In the genomic region with DNA sequence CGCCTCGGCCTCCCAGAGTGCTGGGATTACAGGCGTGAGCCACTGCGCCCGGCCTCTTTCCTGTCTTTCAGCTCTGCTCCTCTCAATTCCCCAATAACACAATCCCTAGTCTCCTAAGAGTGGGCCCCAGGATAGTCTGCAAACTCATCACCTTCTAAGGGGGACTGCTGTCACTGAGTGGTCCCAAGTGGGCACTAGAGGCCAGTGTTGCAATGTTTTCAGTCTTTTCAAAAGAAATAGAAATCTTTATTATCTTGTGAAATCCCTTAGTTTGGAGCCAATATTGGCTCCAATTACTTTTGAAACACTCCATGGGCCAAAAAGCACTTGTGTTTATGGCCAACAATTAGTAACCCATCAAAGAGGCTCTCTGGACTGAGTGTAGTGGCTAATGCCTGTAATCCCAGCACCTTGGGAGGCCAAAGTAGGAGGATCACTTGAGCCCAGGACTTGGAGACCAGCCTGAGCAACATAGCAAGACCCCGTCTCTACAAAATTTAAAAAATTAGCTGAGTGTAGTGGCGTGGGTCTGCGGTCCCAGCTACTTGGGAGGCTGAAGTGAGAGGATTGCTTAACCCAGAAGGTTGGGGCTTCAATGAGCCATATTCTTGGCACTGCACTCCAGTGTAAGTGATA, we compare ENCODE assay signal across 12 cellular contexts. TPM values are rescaled to one million over a fixed set of nuclear protein-coding genes. Genes with fewer than 3 reads are reported as not detected.
DNase-seq lines count a peak whose midpoint lies in the region; ATAC-seq and TF ChIP-seq lines count a peak whose summit lies in the region.
"Had no signal": no experiment of that assay in that cellular context is flagged by ENCODE, and none has a peak within 500 bp of the region (broad histone marks: within the 10 kb centered on the region; RNA-seq: fewer than 3 reads in every experiment).

No MANE protein-coding gene starts in this region.

- no peak overlapping the region for H3K4me2 ChIP-seq in Loucy (ENCODE audit: low read depth, low read length, poor library complexity, severe bottlenecking)
- H3K4me2 ChIP-seq in neural progenitor cell: no peak overlapping the region
- H3K4me2 ChIP-seq: KMS-11 had no signal

- H3K27ac Mint-ChIP-seq in neural progenitor cell (no peak overlapping the region), T-cell (no peak overlapping the region)

- ATAC-seq in HG03469 (IDR thresholded peaks at IDR 0.05; ENCODE audit: unreplicated experiment) (no peak), GM18907 (IDR thresholded peaks at IDR 0.05; ENCODE audit: unreplicated experiment) (no peak), T-cell (replicated peaks in 1 of 4) (no peak), GM18909 (IDR thresholded peaks at IDR 0.05; ENCODE audit: poor library complexity, unreplicated experiment) (no peak)

- TF ChIP-seq CTCF in AG10803 (conservative IDR thresholded peaks at IDR 0.05; ENCODE audit: low read length) (peak; percentile 18; the same call in 1 of the 2 replicates), Loucy (conservative IDR thresholded peaks at IDR 0.05; ENCODE audit: low read length) (peak; percentile 56), fibroblast of pulmonary artery (IDR thresholded peaks at IDR 0.05; ENCODE audit: low read length, missing control alignments) (peak; percentile 5), neural progenitor cell (IDR thresholded peaks at IDR 0.05) (peak; percentile 26)

- H3K9me2 ChIP-seq in Loucy (replicated peaks; ENCODE audit: low read depth, low read length): no peaks in the 10 kb centered on the region

- H3K4me1 ChIP-seq in Loucy (ENCODE audit: insufficient read depth, low read length, poor library complexity, severe bottlenecking): peaks cover 10% of the 10 kb centered on the region
- H3K4me1 ChIP-seq in neural progenitor cell: peaks cover 22% of the 10 kb centered on the region

- POLR2A ChIA-PET in T-cell (lab: Charles Lee): interaction anchor here in 1 of 2 donors (0.6 kb wide), 1 partner anchor 31 kb away, joined by 3 read pairs; no protein-coding TSS in a partner anchor

- CTCF ChIA-PET in T-cell (lab: Charles Lee): interaction anchor here (0.8 to 1.3 kb wide), 5 partner anchors 17 to 402 kb away, joined by 3 read pairs; no protein-coding TSS in a partner anchor

- peaks cover 4% of the 10 kb centered on the region for H3K27me3 Mint-ChIP-seq in neural progenitor cell (ENCODE audit: insufficient read depth, low read depth)
- peaks cover 10 to 17% of the 10 kb centered on the region in 2 donors for H3K27me3 Mint-ChIP-seq in T-cell

- peaks cover 2% of the 10 kb centered on the region for H3K9me3 Mint-ChIP-seq in neural progenitor cell
- no peaks in the 10 kb centered on the region for H3K9me3 Mint-ChIP-seq in T-cell

- H3K4me3 ChIP-seq in AG10803 (ENCODE audit: low read length) (no peak overlapping the region), Loucy (ENCODE audit: low read length, poor library complexity, severe bottlenecking) (no peak overlapping the region), fibroblast of pulmonary artery (replicated peaks; ENCODE audit: low read depth, low read length) (no peak overlapping the region), neural progenitor cell (no peak overlapping the region)

- DNase-seq in AG10803 (ENCODE audit: low read depth) (no peak), fibroblast of pulmonary artery (ENCODE audit: low read depth) (no peak), neural progenitor cell (ENCODE audit: low spot score) (no peak), T-cell (no peak)
- DNase-seq: kidney; NCI-H226; stimulated activated CD4-positive, alpha-beta T cell treated with anti-CD3 and anti-CD28 coated beads, Interleukin-15, amount 100 ng/mL, for 24 hours had no signal

- H3K36me3 Mint-ChIP-seq in neural progenitor cell: no peaks in the 10 kb centered on the region
- no peaks in the 10 kb centered on the region for H3K36me3 Mint-ChIP-seq in T-cell

- no peak overlapping the region for H3K9ac ChIP-seq in Loucy (ENCODE audit: low read depth, low read length, poor library complexity, severe bottlenecking)
- H3K9ac ChIP-seq in neural progenitor cell: no peak overlapping the region
- H3K9ac ChIP-seq: KMS-11 had no signal

- H4K20me1 ChIP-seq in Loucy (ENCODE audit: insufficient read depth, low read length, poor library complexity, severe bottlenecking) (no peaks in the 10 kb centered on the region), neural progenitor cell (ENCODE audit: low read depth) (no peaks in the 10 kb centered on the region)

- H3K4me1 Mint-ChIP-seq in neural progenitor cell (peaks cover 24% of the 10 kb centered on the region), T-cell (peaks cover 6 to 9% (median 8%) of the 10 kb centered on the region in 3 donors)

- H3K9me3 ChIP-seq in Loucy (ENCODE audit: insufficient read depth, low read depth, low read length): no peaks in the 10 kb centered on the region
- no peaks in the 10 kb centered on the region for H3K9me3 ChIP-seq in neural progenitor cell (ENCODE audit: low read depth)

- H3F3A ChIP-seq in Loucy (ENCODE audit: low read depth) (no peaks in the 10 kb centered on the region), neural progenitor cell (ENCODE audit: low read depth) (peaks cover 14% of the 10 kb centered on the region)

- H3K4me3 Mint-ChIP-seq in neural progenitor cell (no peak overlapping the region), T-cell (no peak overlapping the region)

- no peak overlapping the region for H3K27ac ChIP-seq in neural progenitor cell
- H3K27ac ChIP-seq: KMS-11 had no signal

- H3K36me3 ChIP-seq in Loucy (ENCODE audit: insufficient read depth, low read length) (no peaks in the 10 kb centered on the region), neural progenitor cell (no peaks in the 10 kb centered on the region)

- no peaks in the 10 kb centered on the region for H3K27me3 ChIP-seq in Loucy (ENCODE audit: insufficient read depth, low read length, poor library complexity, severe bottlenecking)
- no peaks in the 10 kb centered on the region for H3K27me3 ChIP-seq in neural progenitor cell

- H3K79me2 ChIP-seq in Loucy (ENCODE audit: insufficient read depth, low read length): no peaks in the 10 kb centered on the region
- H3K79me2 ChIP-seq in neural progenitor cell (ENCODE audit: low read depth): no peaks in the 10 kb centered on the region

- H2AFZ ChIP-seq in Loucy (ENCODE audit: low read length) (no peak overlapping the region), neural progenitor cell (replicated peaks) (no peak overlapping the region)

RNA-seq across cellular contexts. Expression of a gene that starts 28.6 kb away (rescaled TPM):
- total RNA-seq in neural progenitor cell (ENCODE audit: low replicate concordance) (8.3 and 9.8 TPM in 2 replicates), T-cell (under 1 TPM in 3 of 5 donors, not detected in 2; 0.06 to 0.16 (median 0.09) TPM)

RNA-seq across cellular contexts. Expression of a gene that starts 35.0 kb away (rescaled TPM):
- total RNA-seq in neural progenitor cell (ENCODE audit: low replicate concordance): 166 and 204 TPM in 2 replicates
- 10 to 100 TPM in 3 of 5 donors, 1 to 10 TPM in 2; 7.8 to 27.4 (median 14.3) TPM for total RNA-seq in T-cell

Comparison
In these comparisons a context has a peak if more than half of its experiments do, and no peak if none do; other contexts are left out.
1. CTCF ChIP-seq: peak in every context shown above with its lines; median percentile 56 in Loucy; 26 in neural progenitor cell; 18 in AG10803; 5 in fibroblast of pulmonary artery.